20 cellular contexts compared by ENCODE assay signal in genomic region chr3:141949394-141949793, GRCh38.
"Had no signal": no experiment of that assay in that cellular context is flagged by ENCODE, and none has a peak within 500 bp of the region (broad histone marks: within the 10 kb centered on the region; RNA-seq: fewer than 3 reads in every experiment).

No MANE protein-coding gene starts in this region.

- FAIRE-seq: islet of Langerhans, small intestine had no signal

- H3K27me3 ChIP-seq: cardiac muscle cell, dorsolateral prefrontal cortex, upper lobe of left lung had no signal

- H3K27ac ChIP-seq: cardiac muscle cell, dorsolateral prefrontal cortex, upper lobe of left lung had no signal

- H3K36me3 ChIP-seq: prostate gland had no signal

- ATAC-seq: activated T-cell treated with anti-CD3 and anti-CD28 coated beads, Interleukin-2, amount 50 U/mL, for 4 hours; left ventricle myocardium superior; natural killer cell treated with Interleukin-12 subunit alpha and Interleukin-12 subunit beta and Interleukin-15 and Interleukin-18, amount 100 ng/mL, for 72 hours; T-cell had no signal

- H3K9me3 ChIP-seq: prostate gland, upper lobe of left lung had no signal

- H3K4me1 ChIP-seq: prostate gland, upper lobe of left lung had no signal

- DNase-seq: activated CD4-positive, alpha-beta memory T cell treated with anti-CD3 and anti-CD28 coated beads for 36 hours; activated CD4-positive, alpha-beta T cell treated with anti-CD3 and anti-CD28 coated beads for 36 hours; activated gamma-delta T cell; activated T-cell treated with anti-CD3 and anti-CD28 coated beads, Interleukin-2, amount 50 U/mL, for 4 hours; left ventricle myocardium superior; mesenchymal stem cell; occipital lobe; right cardiac atrium; stimulated activated CD4-positive, alpha-beta T cell treated with anti-CD3 and anti-CD28 coated beads, Interleukin-4, amount 100 ng/mL, for 24 hours; stimulated activated naive CD4-positive, alpha-beta T cell treated with Interleukin-2 at 50 U/mL for 16 hours; substantia nigra; T-cell; T-helper 9 cell; upper lobe of left lung had no signal

- H3K4me3 ChIP-seq: cardiac muscle cell, dorsolateral prefrontal cortex, prostate gland, upper lobe of left lung had no signal
